In genomic region chr12:124402281-124403066, GRCh38 we compare ENCODE assay signal across 15 cellular contexts.
DNase-seq lines count a peak whose midpoint lies in the region; ATAC-seq and TF ChIP-seq lines count a peak whose summit lies in the region.
"Had no signal": no experiment of that assay in that cellular context is flagged by ENCODE, and none has a peak within 500 bp of the region (broad histone marks: within the 10 kb centered on the region; RNA-seq: fewer than 3 reads in every experiment).

No MANE protein-coding gene starts in this region.

- 55% methylated on average over 22 of the region's 22 CpGs for WGBS in esophagus muscularis mucosa
- 42% methylated on average over 22 of the region's 22 CpGs for WGBS in prostate gland

- peaks cover 38% of the 10 kb centered on the region for H3K36me3 ChIP-seq in A673 (ENCODE audit: insufficient read depth, low read length, poor library complexity, severe bottlenecking)
- peaks cover 0 to 60% (median 36%) of the 10 kb centered on the region in 4 donors for H3K36me3 ChIP-seq in esophagus muscularis mucosa
- H3K36me3 ChIP-seq in prostate gland, result no peaks in the 10 kb centered on the region

- peak overlapping the region in 1 of 10 donors; percentile 5 for H3K27ac Mint-ChIP-seq in naive thymus-derived CD8-positive, alpha-beta T cell
- H3K27ac Mint-ChIP-seq: activated B cell treated with CpG ODN at 0.5 μM for 24 hours had no signal

- intact Hi-C loops in A673 (cut with micrococcal nuclease; ENCODE audit: unreplicated experiment) (no loop called here), esophagus muscularis mucosa (cut with DNase I) (no loop called here), prostate gland (cut with DNase I) (no loop called here)

- TF ChIP-seq CTCF in A673 (conservative IDR thresholded peaks at IDR 0.05; ENCODE audit: low read depth, low read length) (no peak), esophagus muscularis mucosa (IDR thresholded peaks at IDR 0.05) (no peak), prostate gland (IDR thresholded peaks at IDR 0.05) (no peak)

- peak overlapping the region; percentile 42 for H3K27ac ChIP-seq in A673 (ENCODE audit: low read depth, low read length, poor library complexity, severe bottlenecking)
- H3K27ac ChIP-seq in esophagus muscularis mucosa (replicated peaks in 1 of 4), result peak overlapping the region; percentile 76 to 95 (median 79)
- peak overlapping the region; percentile 40 to 54 for H3K27ac ChIP-seq in prostate gland
- H3K27ac ChIP-seq: brain microvascular endothelial cell, foreskin keratinocyte, thyroid gland had no signal

- DNase-seq in A673 (ENCODE audit: low spot score) (no peak), NCI-H69 (lab: John Stamatoyannopoulos, UW) (peak; percentile 26), esophagus muscularis mucosa (ENCODE audit: extremely low spot score) (no peak), prostate gland (ENCODE audit: low spot score) (no peak)
- no peak for DNase-seq in stimulated activated CD8-positive, alpha-beta memory T cell treated with anti-CD3 and anti-CD28 coated beads, Interleukin-4, amount 100 ng/mL, for 48 hours
- no peak for DNase-seq in naive thymus-derived CD8-positive, alpha-beta T cell
- DNase-seq: activated B cell treated with CpG ODN at 0.5 μM for 24 hours; activated naive CD4-positive, alpha-beta T cell treated with Interleukin-2 at 50 U/mL for 16 hours; brain microvascular endothelial cell; foreskin keratinocyte; immature natural killer cell; NCI-H1930; thyroid gland had no signal

- POLR2A ChIA-PET in A673 (lab: Charles Lee; ENCODE audit: low non-redundant PET), result no interaction called here
- POLR2A ChIA-PET in naive thymus-derived CD8-positive, alpha-beta T cell (lab: Charles Lee), result no interaction called here

- H3K4me3 ChIP-seq in A673 (ENCODE audit: low read depth, low read length, poor library complexity, severe bottlenecking) (no peak overlapping the region), esophagus muscularis mucosa (no peak overlapping the region), prostate gland (no peak overlapping the region)
- H3K4me3 ChIP-seq: thyroid gland had no signal

- no TSS peak for BruUV-seq in A673 (replicated peaks; lab: Mats Ljungman, UMichigan)

- H3K9me3 Mint-ChIP-seq in naive thymus-derived CD8-positive, alpha-beta T cell, result no peaks in the 10 kb centered on the region
- H3K9me3 Mint-ChIP-seq: activated B cell treated with CpG ODN at 0.5 μM for 24 hours, immature natural killer cell had no signal

- H3K4me1 Mint-ChIP-seq in naive thymus-derived CD8-positive, alpha-beta T cell, result peaks cover 0 to 10% (median 3%) of the 10 kb centered on the region in 4 donors

- no peak for ATAC-seq in GM18517 (IDR thresholded peaks at IDR 0.05; ENCODE audit: unreplicated experiment)
- no peak for ATAC-seq in GM21447 (IDR thresholded peaks at IDR 0.05; ENCODE audit: unreplicated experiment)
- ATAC-seq in naive thymus-derived CD8-positive, alpha-beta T cell, result no peak
- ATAC-seq: foreskin keratinocyte had no signal

- H3K36me3 Mint-ChIP-seq in naive thymus-derived CD8-positive, alpha-beta T cell, result peaks cover 0 to 43% (median 9%) of the 10 kb centered on the region in 3 donors

- H3K9me3 ChIP-seq in A673 (ENCODE audit: low read depth, low read length, poor library complexity, severe bottlenecking) (no peaks in the 10 kb centered on the region), esophagus muscularis mucosa (no peaks in the 10 kb centered on the region), prostate gland (no peaks in the 10 kb centered on the region)
- H3K9me3 ChIP-seq: thyroid gland had no signal

- H3K27me3 ChIP-seq in A673 (replicated peaks; ENCODE audit: insufficient read depth, low read depth, low read length, poor library complexity), result no peaks in the 10 kb centered on the region
- H3K27me3 ChIP-seq in esophagus muscularis mucosa, result no peaks in the 10 kb centered on the region
- no peaks in the 10 kb centered on the region for H3K27me3 ChIP-seq in prostate gland (replicated peaks; ENCODE audit: insufficient read depth)
- H3K27me3 ChIP-seq: brain microvascular endothelial cell, foreskin keratinocyte, thyroid gland had no signal

- TF ChIP-seq POLR2A in esophagus muscularis mucosa (IDR thresholded peaks at IDR 0.05; ENCODE audit: low read depth) (no peak), prostate gland (IDR thresholded peaks at IDR 0.05) (no peak)

- no peaks in the 10 kb centered on the region for H3K27me3 Mint-ChIP-seq in naive thymus-derived CD8-positive, alpha-beta T cell
- H3K27me3 Mint-ChIP-seq: activated B cell treated with CpG ODN at 0.5 μM for 24 hours had no signal

- CTCF ChIA-PET in A673 (lab: Charles Lee), result interaction anchor here (0.6 kb wide), 1 partner anchor 12 kb away, joined by 3 read pairs; no protein-coding TSS in a partner anchor

- no peak overlapping the region for H3K4me3 Mint-ChIP-seq in naive thymus-derived CD8-positive, alpha-beta T cell
- H3K4me3 Mint-ChIP-seq: activated B cell treated with CpG ODN at 0.5 μM for 24 hours, immature natural killer cell had no signal

- peaks cover 34% of the 10 kb centered on the region for H3K4me1 ChIP-seq in A673 (ENCODE audit: insufficient read depth, low read length, poor library complexity, severe bottlenecking)
- peaks cover 61 to 79% (median 75%) of the 10 kb centered on the region in 4 donors for H3K4me1 ChIP-seq in esophagus muscularis mucosa
- peaks cover 24% of the 10 kb centered on the region for H3K4me1 ChIP-seq in prostate gland (replicated peaks)
- H3K4me1 ChIP-seq: foreskin keratinocyte had no signal

- TF ChIP-seq EP300 in esophagus muscularis mucosa (IDR thresholded peaks at IDR 0.05), result no peak
